ENCODE assay signal across 18 cellular contexts in genomic region chr6:129670634-129671033, GRCh38.
"Had no signal": no experiment of that assay in that cellular context is flagged by ENCODE, and none has a peak within 500 bp of the region (broad histone marks: within the 10 kb centered on the region; RNA-seq: fewer than 3 reads in every experiment).

No MANE protein-coding gene starts in this region.

- H3K4me1 ChIP-seq: breast epithelium had no signal

- H3K27ac Mint-ChIP-seq: progenitor cell of endocrine pancreas had no signal

- H3K9me3 Mint-ChIP-seq: activated naive CD8-positive, alpha-beta T cell treated with anti-CD3 and anti-CD28 coated beads for 36 hours had no signal

- ATAC-seq: right cardiac atrium; stimulated activated naive B cell treated with anti-CD40 and anti-IgM and Interleukin-4, amounts not matched to agents 10 μg/mL and 1 μg/mL and 100 μg/mL, for 72 hours had no signal

- H3K4me3 Mint-ChIP-seq: activated naive CD8-positive, alpha-beta T cell treated with anti-CD3 and anti-CD28 coated beads for 36 hours; stimulated activated naive B cell treated with anti-CD40 and anti-IgM and Interleukin-4, amounts not matched to agents 10 μg/mL and 1 μg/mL and 100 μg/mL, for 72 hours had no signal

- H3K27ac ChIP-seq: breast epithelium, dorsolateral prefrontal cortex had no signal

- H3K36me3 ChIP-seq: breast epithelium, esophagus muscularis mucosa had no signal

- DNase-seq: activated CD4-positive, alpha-beta T cell treated with anti-CD3 and anti-CD28 coated beads for 4 hours; activated gamma-delta T cell; activated naive CD8-positive, alpha-beta T cell treated with anti-CD3 and anti-CD28 coated beads for 36 hours; activated T-cell treated with anti-CD3 and anti-CD28 coated beads, Interleukin-2, amount 50 U/mL, for 1 hour; anterior cingulate cortex; dorsolateral prefrontal cortex; hypothalamus; kidney glomerular epithelial cell; midbrain; right cardiac atrium; stimulated activated naive B cell treated with anti-CD40 and anti-IgM and Interleukin-4, amounts not matched to agents 10 μg/mL and 1 μg/mL and 100 μg/mL, for 72 hours; SW 1271; T-helper 9 cell; trophoblast cell had no signal

- H3K4me2 ChIP-seq: smooth muscle cell had no signal

- H3K36me3 Mint-ChIP-seq: activated naive CD8-positive, alpha-beta T cell treated with anti-CD3 and anti-CD28 coated beads for 36 hours had no signal

- H3K4me3 ChIP-seq: breast epithelium, dorsolateral prefrontal cortex, esophagus muscularis mucosa, smooth muscle cell had no signal

- H3K27me3 ChIP-seq: breast epithelium, dorsolateral prefrontal cortex, esophagus muscularis mucosa had no signal

- H3K27me3 Mint-ChIP-seq: activated naive CD8-positive, alpha-beta T cell treated with anti-CD3 and anti-CD28 coated beads for 36 hours; progenitor cell of endocrine pancreas had no signal
